ENCODE assay signal across 32 cellular contexts in genomic region chr12:107045186-107045585, GRCh38.
"Had no signal": no experiment of that assay in that cellular context is flagged by ENCODE, and none has a peak within 500 bp of the region (broad histone marks: within the 10 kb centered on the region; RNA-seq: fewer than 3 reads in every experiment).

No MANE protein-coding gene starts in this region.

- H3K4me3 ChIP-seq: adrenal gland, ascending aorta, breast epithelium had no signal

- H3K36me3 ChIP-seq: adrenal gland, ascending aorta, brain microvascular endothelial cell, breast epithelium had no signal

- H3K27me3 ChIP-seq: adrenal gland, ascending aorta, brain microvascular endothelial cell, breast epithelium had no signal

- ATAC-seq: activated CD8-positive, alpha-beta T cell treated with anti-CD3 and anti-CD28 coated beads for 36 hours; activated naive CD4-positive, alpha-beta T cell treated with anti-CD3 and anti-CD28 coated beads, Interleukin-2, amount 50 U/mL, for 72 hours; activated T-cell treated with anti-CD3 and anti-CD28 coated beads, Interleukin-2, amount 50 U/mL, for 4 hours; activated T-cell treated with anti-CD3 and anti-CD28 coated beads, Interleukin-2, amount 50 U/mL, for 72 hours; activated T-helper 17 cell treated with anti-CD3 and anti-CD28 coated beads, Interleukin-2, amount 50 U/mL, for 72 hours; T-cell had no signal

- H3K4me1 ChIP-seq: adrenal gland, ascending aorta, breast epithelium had no signal

- H3K27ac ChIP-seq: adrenal gland, ascending aorta, brain microvascular endothelial cell, breast epithelium, VCaP had no signal

- DNase-seq: activated B cell treated with CpG ODN at 0.5 μM for 24 hours; activated CD4-positive, alpha-beta memory T cell treated with anti-CD3 and anti-CD28 coated beads for 36 hours; activated CD4-positive, alpha-beta T cell treated with anti-CD3 and anti-CD28 coated beads for 4 hours; activated CD4-positive, alpha-beta T cell treated with anti-CD3 and anti-CD28 coated beads, Interleukin-2, amount 10 ng/mL, durations not matched to agents 24 days and 14 days; activated CD4-positive, alpha-beta T cell treated with anti-CD3 and anti-CD28 coated beads, Interleukin-2, amount 50 U/mL, for 1 hour; activated CD4-positive, alpha-beta T cell treated with anti-CD3 and anti-CD28 coated beads, Interleukin-2, amount 50 U/mL, for 4 hours; activated CD4-positive, CD25-positive, alpha-beta regulatory T cell treated with anti-CD3 and anti-CD28 coated beads, Interleukin-2, amount 50 U/mL, for 72 hours; activated CD8-positive, alpha-beta memory T cell treated with anti-CD3 and anti-CD28 coated beads, Interleukin-2, amount 50 U/mL, for 4 hours; activated CD8-positive, alpha-beta T cell treated with anti-CD3 and anti-CD28 coated beads for 36 hours; activated effector memory CD4-positive, alpha-beta T cell treated with anti-CD3 and anti-CD28 coated beads, Interleukin-2, amount 50 U/mL, for 16 hours; activated gamma-delta T cell treated with Interleukin-2 at 50 U/mL for 16 hours; activated naive CD4-positive, alpha-beta T cell; activated naive CD4-positive, alpha-beta T cell treated with anti-CD3 and anti-CD28 coated beads for 36 hours; activated naive CD4-positive, alpha-beta T cell treated with anti-CD3 and anti-CD28 coated beads, Interleukin-2, amount 50 U/mL, for 16 hours; activated naive CD8-positive, alpha-beta T cell treated with anti-CD3 and anti-CD28 coated beads for 36 hours; activated T-cell treated with anti-CD3 and anti-CD28 coated beads for 4 hours; activated T-cell treated with anti-CD3 and anti-CD28 coated beads, Interleukin-2, amount 50 U/mL, for 1 hour; activated T-cell treated with anti-CD3 and anti-CD28 coated beads, Interleukin-2, amount 50 U/mL, for 4 hours; activated T-cell treated with anti-CD3 and anti-CD28 coated beads, Interleukin-2, amount 50 U/mL, for 72 hours; amygdala; anterior cingulate cortex; brain microvascular endothelial cell; central memory CD4-positive, alpha-beta T cell; T-cell; T-helper 2 cell; T-helper 9 cell had no signal
